ENCODE assay signal across 1 cellular context in genomic region chr9:121942866-121943265, GRCh38.
TF ChIP-seq lines count a peak whose summit lies in the region.

No MANE protein-coding gene starts in this region.

TF ChIP-seq in GM23338, 12 proteins besides CTCF, POLR2A, EP300 and RAD21:
- no peak for TF ChIP-seq EZH2phosphoT487 (IDR thresholded peaks at IDR 0.05; ENCODE audit: unreplicated experiment)
- TF ChIP-seq JUNB (IDR thresholded peaks at IDR 0.05; ENCODE audit: unreplicated experiment) = no peak
- no peak for TF ChIP-seq CREB1 (CRISPR knock-in tag; IDR thresholded peaks at IDR 0.05; ENCODE audit: low read depth)
- TF ChIP-seq EZH2 (IDR thresholded peaks at IDR 0.05; ENCODE audit: low read depth, unreplicated experiment) = no peak
- no peak for TF ChIP-seq ZNF462 (CRISPR knock-in tag; IDR thresholded peaks at IDR 0.05)
- TF ChIP-seq ZNF114 (CRISPR knock-in tag; IDR thresholded peaks at IDR 0.05) = no peak
- no peak for TF ChIP-seq REST (IDR thresholded peaks at IDR 0.05; ENCODE audit: unreplicated experiment)
- no peak for TF ChIP-seq POLR2AphosphoS5 (IDR thresholded peaks at IDR 0.05; ENCODE audit: low read depth)
- no peak for TF ChIP-seq ETS1 (IDR thresholded peaks at IDR 0.05)
- no peak for TF ChIP-seq ZNF331 (CRISPR knock-in tag; IDR thresholded peaks at IDR 0.05; ENCODE audit: low read depth)
- TF ChIP-seq STAT1 (IDR thresholded peaks at IDR 0.05; ENCODE audit: unreplicated experiment) = no peak
- no peak for TF ChIP-seq NANOG (IDR thresholded peaks at IDR 0.05; ENCODE audit: borderline replicate concordance)
